Comparison of ENCODE assay signal across 9 cellular contexts in the genomic region with DNA sequence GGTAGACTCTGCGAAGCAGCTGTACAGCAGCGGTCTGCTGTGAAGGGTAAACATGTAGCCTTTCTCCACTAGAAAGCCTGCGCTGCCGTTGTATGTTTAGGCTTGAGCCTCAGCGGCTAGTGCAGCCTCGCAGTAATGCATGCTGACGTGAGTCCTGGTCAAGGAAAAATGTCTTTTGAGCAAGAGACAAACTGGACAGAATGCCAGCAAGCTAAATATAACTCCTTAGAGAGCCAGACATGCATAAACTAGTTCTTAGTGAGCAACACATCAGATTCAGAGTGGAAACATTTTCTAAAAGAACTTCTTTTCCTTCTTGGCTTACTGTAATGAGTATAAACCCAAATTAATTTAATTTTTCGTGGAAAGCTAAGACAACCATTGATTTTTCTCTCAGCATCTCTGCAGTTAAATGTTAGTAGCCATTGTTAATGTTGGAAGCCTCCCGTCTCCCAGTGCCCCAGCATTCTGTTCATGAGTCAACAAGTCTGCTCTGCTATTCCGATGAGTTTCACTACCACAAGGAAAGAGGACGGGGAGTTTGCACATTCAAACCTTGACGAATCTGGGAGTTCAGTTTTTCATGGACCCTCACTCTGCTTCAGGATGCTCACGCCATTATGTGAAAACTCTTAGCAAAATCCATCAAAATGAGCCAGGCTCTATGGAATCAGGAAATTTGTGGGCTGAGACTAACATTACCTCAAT.
DNase-seq lines count a peak whose midpoint lies in the region; ATAC-seq and TF ChIP-seq lines count a peak whose summit lies in the region.
"Had no signal": no experiment of that assay in that cellular context is flagged by ENCODE, and none has a peak within 500 bp of the region (broad histone marks: within the 10 kb centered on the region; RNA-seq: fewer than 3 reads in every experiment).

No MANE protein-coding gene starts in this region.

- DNase-seq in AG08395 (ENCODE audit: low spot score) (peak; percentile 81), foreskin fibroblast (peak; percentile 76 to 88), nucleus accumbens (lab: John Stamatoyannopoulos, UW) (peak in 31 of 56 donors; percentile 9 to 60 (median 32)), NCI-H1930 (lab: John Stamatoyannopoulos, UW) (no peak), NCI-H226 (no peak), GM10248 (ENCODE audit: extremely low spot score) (no peak)
- DNase-seq: CD4-positive, CD25-positive, alpha-beta regulatory T cell had no signal

- CTCF ChIA-PET in GM10248 (lab: Yijun Ruan, JAX), result interaction anchor here (1.2 kb wide), 1 partner anchor 36 kb away, joined by 3 read pairs; no protein-coding TSS in a partner anchor

- H3K4me3 ChIP-seq in WI38 (ENCODE audit: low read depth, low read length) (peak overlapping the region; percentile 39), foreskin fibroblast (ENCODE audit: low read depth in 1 of 2, low read length in 2 of 2) (peak overlapping the region; percentile 30 to 53)

- POLR2A ChIA-PET in GM10248 (lab: Yijun Ruan, JAX), result interaction anchor here (0.6 kb wide), 1 partner anchor 1810 kb away, joined by 3 read pairs; no protein-coding TSS in a partner anchor

- no peak for TF ChIP-seq CTCF in WI38 (IDR thresholded peaks at IDR 0.05; ENCODE audit: low read depth, low read length)
- TF ChIP-seq CTCF in foreskin fibroblast (IDR thresholded peaks at IDR 0.05; ENCODE audit: low read depth, low read length), result no peak
- TF ChIP-seq CTCF in GM10248 (IDR thresholded peaks at IDR 0.05; ENCODE audit: control extremely low read depth, extremely low read depth, low read depth, missing control alignments), result no peak

- ATAC-seq in HG03565 (IDR thresholded peaks at IDR 0.05; ENCODE audit: unreplicated experiment), result no peak

Comparison
In these comparisons a context has a peak if more than half of its experiments do, and no peak if none do; other contexts are left out.
1. DNase-seq: peak in AG08395 (single experiment), foreskin fibroblast (2 of 2) and nucleus accumbens (31 of 56); none in NCI-H1930 (0 of 2), NCI-H226 (single experiment) and GM10248 (single experiment).